Comparison of ENCODE assay signal across 1 cellular context in the genomic region with DNA sequence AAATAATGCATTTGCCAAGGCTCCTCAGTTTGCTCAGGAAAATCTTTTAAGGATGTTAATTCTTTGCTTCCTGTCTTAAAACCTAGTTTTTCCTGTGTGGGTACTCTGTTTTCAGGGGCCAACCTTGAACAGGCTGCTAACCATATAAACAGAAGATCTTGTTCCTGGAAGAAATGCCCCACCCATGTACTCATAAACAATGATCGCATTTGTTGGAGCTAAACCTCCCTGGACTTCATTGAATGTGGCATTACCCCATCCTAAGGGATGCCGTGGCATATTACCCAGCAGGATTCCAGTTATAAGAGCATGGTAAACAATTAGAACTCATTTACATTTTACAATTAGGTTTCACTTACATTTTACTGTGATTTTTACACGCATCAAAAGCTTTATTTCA.
TF ChIP-seq lines count a peak whose summit lies in the region.

No MANE protein-coding gene starts in this region.

TF ChIP-seq in HEK293, 187 proteins besides CTCF, POLR2A, EP300 and RAD21 (continued from another document):
- TF ChIP-seq ZFP37 (tag by site-specific recombination; IDR thresholded peaks at IDR 0.05) (no peak), ZNF350 (tag by site-specific recombination; IDR thresholded peaks at IDR 0.05) (no peak), SCRT1 (tag by site-specific recombination; IDR thresholded peaks at IDR 0.05; ENCODE audit: borderline replicate concordance) (no peak), ZNF366 (tag by site-specific recombination; conservative IDR thresholded peaks at IDR 0.05) (no peak), ZNF629 (tag by site-specific recombination; IDR thresholded peaks at IDR 0.05) (no peak), KLF1 (tag by site-specific recombination; IDR thresholded peaks at IDR 0.05) (0 out of 2 replicates have a peak, but pooled peaks have one; percentile 18), ZNF830 (tag by site-specific recombination; IDR thresholded peaks at IDR 0.05; ENCODE audit: low read depth) (no peak), IKZF3 (tag by site-specific recombination; IDR thresholded peaks at IDR 0.05) (no peak)
- TF ChIP-seq, protein P1, sequence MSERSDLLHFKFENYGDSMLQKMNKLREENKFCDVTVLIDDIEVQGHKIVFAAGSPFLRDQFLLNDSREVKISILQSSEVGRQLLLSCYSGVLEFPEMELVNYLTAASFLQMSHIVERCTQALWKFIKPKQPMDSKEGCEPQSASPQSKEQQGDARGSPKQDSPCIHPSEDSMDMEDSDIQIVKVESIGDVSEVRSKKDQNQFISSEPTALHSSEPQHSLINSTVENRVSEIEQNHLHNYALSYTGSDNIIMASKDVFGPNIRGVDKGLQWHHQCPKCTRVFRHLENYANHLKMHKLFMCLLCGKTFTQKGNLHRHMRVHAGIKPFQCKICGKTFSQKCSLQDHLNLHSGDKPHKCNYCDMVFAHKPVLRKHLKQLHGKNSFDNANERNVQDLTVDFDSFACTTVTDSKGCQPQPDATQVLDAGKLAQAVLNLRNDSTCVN (tag by site-specific recombination; optimal IDR thresholded peaks at IDR 0.05): no peak
